Comparison of ENCODE assay signal across 13 cellular contexts in the genomic region with DNA sequence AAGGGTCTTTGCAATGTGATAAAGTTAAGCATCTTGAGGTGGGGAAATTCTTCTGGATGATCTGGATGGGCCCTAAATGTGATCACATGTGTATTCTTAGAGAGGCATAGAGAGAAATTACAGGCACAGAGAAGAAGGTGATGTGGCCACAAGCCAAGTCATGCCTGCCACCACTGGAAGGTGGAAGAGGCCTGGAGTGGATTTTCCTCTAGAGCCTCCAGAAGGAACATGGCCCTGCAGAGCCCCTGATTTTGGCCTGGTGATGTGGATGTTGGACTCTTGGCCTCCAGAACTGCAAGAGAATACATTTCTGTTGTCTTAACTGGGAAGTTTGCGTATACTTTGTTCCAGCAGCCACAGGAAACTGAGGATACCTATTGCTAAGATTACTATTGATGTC.
"Had no signal": no experiment of that assay in that cellular context is flagged by ENCODE, and none has a peak within 500 bp of the region (broad histone marks: within the 10 kb centered on the region; RNA-seq: fewer than 3 reads in every experiment).

No MANE protein-coding gene starts in this region.

- H3K27me3 ChIP-seq: colonic mucosa, hepatocyte, spleen, testis had no signal

- H3K36me3 ChIP-seq: colonic mucosa, spleen had no signal

- H3K9me3 ChIP-seq: colonic mucosa, psoas muscle, testis had no signal

- H3K4me3 ChIP-seq: colonic mucosa, hepatocyte, psoas muscle, spleen, testis had no signal

- DNase-seq: activated CD4-positive, alpha-beta T cell treated with anti-CD3 and anti-CD28 coated beads, Interleukin-2, amount 50 U/mL, for 48 hours; activated CD4-positive, CD25-positive, alpha-beta regulatory T cell; activated effector memory CD4-positive, alpha-beta T cell treated with anti-CD3 and anti-CD28 coated beads, Interleukin-2, amount 50 U/mL, for 16 hours; colonic mucosa; effector CD4-positive, alpha-beta T cell; kidney glomerular epithelial cell; psoas muscle; spleen; stimulated activated CD4-positive, alpha-beta T cell treated with anti-CD3 and anti-CD28 coated beads, Interleukin-1b, Interleukin-23, amount 100 ng/mL, for 48 hours; stimulated activated naive CD4-positive, alpha-beta T cell treated with Interleukin-2 at 50 U/mL for 16 hours; testis had no signal

- ATAC-seq: psoas muscle, sciatic nerve had no signal
